In genomic region chr6:38191418-38191817, GRCh38 we compare ENCODE assay signal across 13 cellular contexts.
DNase-seq lines count a peak whose midpoint lies in the region; ATAC-seq and TF ChIP-seq lines count a peak whose summit lies in the region.
"Had no signal": no experiment of that assay in that cellular context is flagged by ENCODE, and none has a peak within 500 bp of the region (broad histone marks: within the 10 kb centered on the region; RNA-seq: fewer than 3 reads in every experiment).

No MANE protein-coding gene starts in this region.

- H2BK12ac ChIP-seq in H9 (ENCODE audit: insufficient read length, low read depth, low read length) (no peak overlapping the region), neuronal stem cell (ENCODE audit: low read length) (no peak overlapping the region)

- H3K27ac ChIP-seq in H9 (ENCODE audit: insufficient read length, low read depth, low read length) (no peak overlapping the region), endodermal cell (ENCODE audit: low read depth, low read length) (no peak overlapping the region), neuronal stem cell (replicated peaks; ENCODE audit: low read length) (no peak overlapping the region), gastrocnemius medialis (no peak overlapping the region)
- H3K27ac ChIP-seq: BLaER1 treated with 17β-estradiol and CSF1 and Interleukin-3, amounts not matched to agents 10 nM and 100 nM; HL-60 had no signal

- in situ Hi-C loops in gastrocnemius medialis (cut with MboI; ENCODE audit: low sequenced_read_pairs in 4 of 4): loop anchor here in 1 of 4 donors (25.0 kb wide), 1 partner anchor 296 kb away; no protein-coding TSS in a partner anchor

- H3K9ac ChIP-seq in H9 (ENCODE audit: extremely low read depth, insufficient read length, low read length) (no peak overlapping the region), endodermal cell (ENCODE audit: extremely low read depth, low read length, poor library complexity, severe bottlenecking) (no peak overlapping the region), neuronal stem cell (ENCODE audit: low read depth, low read length, poor library complexity) (no peak overlapping the region)
- H3K9ac ChIP-seq: BLaER1 treated with 17β-estradiol and CSF1 and Interleukin-3, amounts not matched to agents 10 nM and 100 nM had no signal

- H4K8ac ChIP-seq in H9 (replicated peaks; ENCODE audit: insufficient read length, low read depth, low read length) (no peak overlapping the region), neuronal stem cell (ENCODE audit: low read depth, low read length) (peak overlapping the region; percentile 68)

- no peak overlapping the region for H2BK5ac ChIP-seq in H9 (ENCODE audit: insufficient read length, low read length)
- H2BK5ac ChIP-seq in neuronal stem cell (ENCODE audit: low read length): no peak overlapping the region

- TF ChIP-seq CTCF in H9 (conservative IDR thresholded peaks at IDR 0.05) (no peak), endodermal cell (conservative IDR thresholded peaks at IDR 0.05) (no peak), gastrocnemius medialis (IDR thresholded peaks at IDR 0.05 in 4 of 5, conservative IDR thresholded peaks at IDR 0.05 in 1 of 5) (no peak)

- intact Hi-C loops in gastrocnemius medialis (cut with DNase I; ENCODE audit: low total_unique reads): no loop called here

- H4K5ac ChIP-seq in H9 (ENCODE audit: insufficient read length, low read depth, low read length): no peak overlapping the region

- CTCF ChIA-PET in activated CD8-positive, alpha-beta memory T cell treated with anti-CD3 and anti-CD28 coated beads, Interleukin-2, amount 10 ng/mL, durations not matched to agents 7 days and 5 days (lab: Charles Lee): no interaction called here

- DNase-seq in activated CD8-positive, alpha-beta memory T cell treated with anti-CD3 and anti-CD28 coated beads, Interleukin-2, amount 10 ng/mL, durations not matched to agents 7 days and 5 days: peak; percentile 29
- no peak for DNase-seq in activated CD8-positive, alpha-beta memory T cell treated with anti-CD3 and anti-CD28 coated beads, Interleukin-2, amount 50 U/mL, for 4 hours
- DNase-seq in H9: no peak
- DNase-seq in endodermal cell: peak; percentile 44
- no peak for DNase-seq in neuronal stem cell (ENCODE audit: low spot score)
- no peak for DNase-seq in gastrocnemius medialis
- no peak for DNase-seq in central memory CD4-positive, alpha-beta T cell
- no peak for DNase-seq in GOT3 (lab: John Stamatoyannopoulos, UW)
- DNase-seq: ACHN; CD4-positive, CD25-positive, alpha-beta regulatory T cell; HCEC 1CT had no signal

- peak overlapping the region; percentile 36 for H3K18ac ChIP-seq in H9 (ENCODE audit: insufficient read length, low read depth, low read length)
- peak overlapping the region; percentile 72 for H3K18ac ChIP-seq in neuronal stem cell (ENCODE audit: low read length)

- WGBS in H9 (ENCODE audit: extremely low coverage, insufficient read length, low lambda C conversion rate): no CpG with 5 or more reads among the region's 9 CpGs
- WGBS in endodermal cell (ENCODE audit: insufficient coverage in 1 of 2, insufficient read length in 1 of 2), 2 experiments: 84 to 87% methylated on average over 5 to 9 of the region's 9 CpGs
- no CpG with 5 or more reads among the region's 9 CpGs for WGBS in neuronal stem cell (ENCODE audit: extremely low coverage in 2 of 2, insufficient read length in 2 of 2, insufficient replicate concordance in 1 of 2), 2 donors

- no peaks in the 10 kb centered on the region for H3K27me3 ChIP-seq in H9 (ENCODE audit: insufficient read depth, low read length)
- no peaks in the 10 kb centered on the region for H3K27me3 ChIP-seq in endodermal cell (ENCODE audit: control insufficient read depth, insufficient read depth, low read length, poor library complexity, severe bottlenecking)
- H3K27me3 ChIP-seq in neuronal stem cell (ENCODE audit: control insufficient read depth in 3 of 3, insufficient read depth in 3 of 3, low read depth in 1 of 3, low read length in 3 of 3): no peaks in the 10 kb centered on the region
- no peaks in the 10 kb centered on the region for H3K27me3 ChIP-seq in gastrocnemius medialis
- H3K27me3 ChIP-seq: BLaER1 treated with 17β-estradiol and CSF1 and Interleukin-3, amounts not matched to agents 10 nM and 100 nM had no signal

- H2BK20ac ChIP-seq in H9 (ENCODE audit: low read depth, low read length, poor library complexity, severe bottlenecking): no peak overlapping the region

- no peak overlapping the region for H3K4me2 ChIP-seq in H9 (ENCODE audit: insufficient read depth, insufficient read length, low read length)
- no peak overlapping the region for H3K4me2 ChIP-seq in neuronal stem cell (ENCODE audit: insufficient read depth, low read length, poor library complexity, severe bottlenecking)
- H3K4me2 ChIP-seq: BLaER1 treated with 17β-estradiol and CSF1 and Interleukin-3, amounts not matched to agents 10 nM and 100 nM had no signal

- ATAC-seq in activated CD8-positive, alpha-beta memory T cell treated with anti-CD3 and anti-CD28 coated beads, Interleukin-2, amount 10 ng/mL, durations not matched to agents 7 days and 5 days: no peak
- ATAC-seq in gastrocnemius medialis: no peak

- no peaks in the 10 kb centered on the region for H3K79me2 ChIP-seq in H9 (ENCODE audit: insufficient read depth, low read length)

- no peak overlapping the region for H3K4me3 Mint-ChIP-seq in activated CD8-positive, alpha-beta memory T cell treated with anti-CD3 and anti-CD28 coated beads, Interleukin-2, amount 10 ng/mL, durations not matched to agents 7 days and 5 days
- H3K4me3 Mint-ChIP-seq in H9 (no peak overlapping the region), endodermal cell (no peak overlapping the region)
- H3K4me3 Mint-ChIP-seq: CD4-positive, CD25-positive, alpha-beta regulatory T cell had no signal

- no peak overlapping the region for H3K27ac Mint-ChIP-seq in activated CD8-positive, alpha-beta memory T cell treated with anti-CD3 and anti-CD28 coated beads, Interleukin-2, amount 10 ng/mL, durations not matched to agents 7 days and 5 days
- H3K27ac Mint-ChIP-seq in H9 (no peak overlapping the region), endodermal cell (no peak overlapping the region)

- peaks cover 11% of the 10 kb centered on the region; the same call in 1 of the 2 replicates for H3K4me1 ChIP-seq in H9 (ENCODE audit: insufficient read depth, low read length)
- H3K4me1 ChIP-seq in endodermal cell (ENCODE audit: control insufficient read depth, insufficient read depth, low read length): peaks cover 6% of the 10 kb centered on the region
- peaks cover 35 to 41% of the 10 kb centered on the region in 2 donors for H3K4me1 ChIP-seq in neuronal stem cell (ENCODE audit: control insufficient read depth in 2 of 2, insufficient read depth in 1 of 2, low read depth in 1 of 2, low read length in 2 of 2)
- H3K4me1 ChIP-seq in gastrocnemius medialis: no peaks in the 10 kb centered on the region
- H3K4me1 ChIP-seq: BLaER1 treated with 17β-estradiol and CSF1 and Interleukin-3, amounts not matched to agents 10 nM and 100 nM had no signal

- H3K9me3 ChIP-seq in H9 (ENCODE audit: control insufficient read depth, low read depth, low read length) (no peaks in the 10 kb centered on the region), endodermal cell (ENCODE audit: control insufficient read depth, low read length) (no peaks in the 10 kb centered on the region), neuronal stem cell (replicated peaks in 1 of 2; ENCODE audit: control insufficient read depth in 2 of 2, insufficient read depth in 1 of 2, low read depth in 1 of 2, low read length in 2 of 2) (no peaks in the 10 kb centered on the region), gastrocnemius medialis (no peaks in the 10 kb centered on the region)
- H3K9me3 ChIP-seq: BLaER1 treated with 17β-estradiol and CSF1 and Interleukin-3, amounts not matched to agents 10 nM and 100 nM had no signal

- H3K23me2 ChIP-seq in H9 (ENCODE audit: insufficient read length, low read depth, low read length, poor library complexity, severe bottlenecking): no peaks in the 10 kb centered on the region

- H4K91ac ChIP-seq in H9 (ENCODE audit: insufficient read length, low read depth, low read length): no peak overlapping the region
- no peak overlapping the region for H4K91ac ChIP-seq in neuronal stem cell (ENCODE audit: low read depth, low read length, poor library complexity)

- H3T11ph ChIP-seq in H9 (ENCODE audit: low read length): no peak overlapping the region

- no peak for TF ChIP-seq POLR2A in gastrocnemius medialis (IDR thresholded peaks at IDR 0.05)

- H3K4me1 Mint-ChIP-seq in activated CD8-positive, alpha-beta memory T cell treated with anti-CD3 and anti-CD28 coated beads, Interleukin-2, amount 10 ng/mL, durations not matched to agents 7 days and 5 days: no peaks in the 10 kb centered on the region
- H3K4me1 Mint-ChIP-seq in H9 (peaks cover 40 to 49% of the 10 kb centered on the region in 2 experiments), endodermal cell (peaks cover 36% of the 10 kb centered on the region)

- no peaks in the 10 kb centered on the region for H3K79me1 ChIP-seq in H9 (ENCODE audit: insufficient read depth, low read depth, low read length, poor library complexity, severe bottlenecking)
- no peaks in the 10 kb centered on the region for H3K79me1 ChIP-seq in neuronal stem cell (ENCODE audit: low read depth, low read length)

- H2BK15ac ChIP-seq in H9 (ENCODE audit: low read depth, low read length) (peak overlapping the region; percentile 58; the same call in 1 of the 2 replicates), neuronal stem cell (ENCODE audit: low read length) (no peak overlapping the region)

- H3K14ac ChIP-seq in H9 (ENCODE audit: insufficient read depth, low read length) (no peak overlapping the region), neuronal stem cell (ENCODE audit: low read length) (no peak overlapping the region)

- no peak overlapping the region for H3K23ac ChIP-seq in H9 (ENCODE audit: insufficient read length, low read depth, low read length)
- H3K23ac ChIP-seq in neuronal stem cell (ENCODE audit: low read depth, low read length, poor library complexity): peak overlapping the region; percentile 86

- no peak overlapping the region for H2AK5ac ChIP-seq in H9 (ENCODE audit: insufficient read length, low read length)
- peak overlapping the region; percentile 82 for H2AK5ac ChIP-seq in neuronal stem cell (ENCODE audit: low read depth, low read length)

- H2AFZ ChIP-seq in H9 (ENCODE audit: low read length) (no peak overlapping the region), neuronal stem cell (ENCODE audit: low read length) (no peak overlapping the region)

- H4K20me1 ChIP-seq in H9 (ENCODE audit: control insufficient read depth, insufficient read depth, insufficient read length): no peaks in the 10 kb centered on the region
- H4K20me1 ChIP-seq: BLaER1 treated with 17β-estradiol and CSF1 and Interleukin-3, amounts not matched to agents 10 nM and 100 nM had no signal

- no peaks in the 10 kb centered on the region for H3K9me3 Mint-ChIP-seq in activated CD8-positive, alpha-beta memory T cell treated with anti-CD3 and anti-CD28 coated beads, Interleukin-2, amount 10 ng/mL, durations not matched to agents 7 days and 5 days (ENCODE audit: low read depth)
- no peaks in the 10 kb centered on the region for H3K9me3 Mint-ChIP-seq in H9
- no peaks in the 10 kb centered on the region for H3K9me3 Mint-ChIP-seq in endodermal cell
- H3K9me3 Mint-ChIP-seq: CD4-positive, CD25-positive, alpha-beta regulatory T cell had no signal

- H3K56ac ChIP-seq in H9 (ENCODE audit: insufficient read length, low read depth, low read length): no peak overlapping the region

- no peaks in the 10 kb centered on the region for H3K36me3 ChIP-seq in endodermal cell (ENCODE audit: control insufficient read depth, insufficient read depth, low read length)
- H3K36me3 ChIP-seq in neuronal stem cell (replicated peaks in 1 of 2; ENCODE audit: control insufficient read depth in 2 of 2, insufficient read depth in 2 of 2, low read length in 2 of 2): no peaks in the 10 kb centered on the region
- no peaks in the 10 kb centered on the region for H3K36me3 ChIP-seq in gastrocnemius medialis

- H3K4me3 ChIP-seq in endodermal cell (ENCODE audit: low read length) (no peak overlapping the region), neuronal stem cell (ENCODE audit: low read length in 2 of 2) (no peak overlapping the region), gastrocnemius medialis (no peak overlapping the region)
- H3K4me3 ChIP-seq: BLaER1 treated with 17β-estradiol and CSF1 and Interleukin-3, amounts not matched to agents 10 nM and 100 nM had no signal

- no peak overlapping the region for H2BK120ac ChIP-seq in H9 (ENCODE audit: low read depth, low read length, poor library complexity, severe bottlenecking)
- H2BK120ac ChIP-seq in neuronal stem cell (ENCODE audit: low read depth, low read length): no peak overlapping the region

- H3K27me3 Mint-ChIP-seq in activated CD8-positive, alpha-beta memory T cell treated with anti-CD3 and anti-CD28 coated beads, Interleukin-2, amount 10 ng/mL, durations not matched to agents 7 days and 5 days: no peaks in the 10 kb centered on the region
- no peaks in the 10 kb centered on the region for H3K27me3 Mint-ChIP-seq in H9 (ENCODE audit: low read depth)
- H3K27me3 Mint-ChIP-seq in endodermal cell (ENCODE audit: insufficient read depth): peaks cover 16% of the 10 kb centered on the region
- H3K27me3 Mint-ChIP-seq: CD4-positive, CD25-positive, alpha-beta regulatory T cell had no signal

- H3K36me3 Mint-ChIP-seq in activated CD8-positive, alpha-beta memory T cell treated with anti-CD3 and anti-CD28 coated beads, Interleukin-2, amount 10 ng/mL, durations not matched to agents 7 days and 5 days: no peaks in the 10 kb centered on the region
- H3K36me3 Mint-ChIP-seq in H9 (ENCODE audit: insufficient read depth in 1 of 3, low read depth in 3 of 3): no peaks in the 10 kb centered on the region
- no peaks in the 10 kb centered on the region for H3K36me3 Mint-ChIP-seq in endodermal cell (ENCODE audit: low read depth)

- H3K4ac ChIP-seq in H9 (ENCODE audit: low read depth, low read length): no peak overlapping the region
- no peak overlapping the region for H3K4ac ChIP-seq in neuronal stem cell (ENCODE audit: low read length)

Comparison
In these comparisons a context has a peak if more than half of its experiments do, and no peak if none do; other contexts are left out.
1. DNase-seq: peak in activated CD8-positive, alpha-beta memory T cell treated with anti-CD3 and anti-CD28 coated beads, Interleukin-2, amount 10 ng/mL, durations not matched to agents 7 days and 5 days (single experiment) and endodermal cell (single experiment); none in activated CD8-positive, alpha-beta memory T cell treated with anti-CD3 and anti-CD28 coated beads, Interleukin-2, amount 50 U/mL, for 4 hours (single experiment), H9 (single experiment), neuronal stem cell (single experiment), gastrocnemius medialis (0 of 2), central memory CD4-positive, alpha-beta T cell (single experiment) and GOT3 (single experiment).